Comparison of ENCODE assay signal across 8 cellular contexts in the genomic region with DNA sequence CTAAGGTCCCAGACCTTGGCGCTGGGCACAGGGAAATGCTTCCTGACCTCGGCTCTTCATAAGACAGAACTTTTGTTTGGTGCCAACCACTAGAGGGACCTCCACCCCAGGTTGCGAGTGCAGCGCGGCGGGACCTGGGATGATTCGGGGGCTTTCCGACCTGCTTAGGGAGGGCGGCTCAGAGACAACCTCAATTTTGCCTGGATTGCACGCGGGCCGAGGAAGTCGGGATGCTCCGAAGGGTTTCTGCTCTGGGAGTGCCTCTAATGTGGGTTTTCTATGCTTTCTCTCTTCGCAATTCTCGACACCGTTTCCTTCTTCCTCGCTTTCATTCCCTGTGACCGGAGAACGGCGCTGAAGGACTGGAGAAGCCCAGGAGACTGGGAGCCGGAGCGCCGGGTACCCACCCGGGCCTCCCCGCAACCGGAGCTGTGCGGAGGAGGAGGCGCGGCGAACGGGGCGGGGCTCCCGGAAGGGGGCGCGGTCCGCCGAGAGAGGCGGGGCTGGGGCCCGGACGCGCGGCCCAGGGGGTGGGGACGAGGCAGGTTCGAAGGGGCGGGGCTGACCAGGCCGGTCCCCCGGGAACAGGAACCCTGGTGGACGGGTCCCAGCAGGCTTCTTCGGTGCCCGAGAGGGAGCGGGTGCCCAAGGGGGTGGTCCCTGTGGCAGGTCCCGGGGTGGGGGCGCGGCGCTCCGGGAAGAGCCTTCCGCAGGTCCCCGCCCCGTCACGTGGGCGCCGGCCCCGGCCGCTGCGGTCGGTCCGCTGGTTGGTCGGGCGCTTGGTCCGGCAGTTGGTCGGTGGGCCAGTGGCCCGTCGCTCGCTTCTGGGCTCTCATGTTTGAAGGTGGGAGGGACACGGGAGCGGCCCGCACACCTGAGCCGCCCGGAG. TPM values are rescaled to one million over a fixed set of nuclear protein-coding genes. Genes with fewer than 3 reads are reported as not detected.
DNase-seq lines count a peak whose midpoint lies in the region; ATAC-seq and TF ChIP-seq lines count a peak whose summit lies in the region.

A gene (plus strand): TSS at position 790 of the 889 bp plus-strand sequence. CDS start 35,477 bp downstream, outside the sequence.

- H3K4me2 ChIP-seq in mesendoderm (ENCODE audit: low read length) = peak within 1 kb of the TSS; percentile 96

- H3K18ac ChIP-seq in mesendoderm (ENCODE audit: low read length) = peak within 1 kb of the TSS; percentile 52

- DNase-seq in AG10803 (ENCODE audit: low read depth) (peak; percentile 69), NCI-H526 (lab: John Stamatoyannopoulos, UW) (peak; percentile 71 to 85), mesendoderm (peak; percentile 84)
- DNase-seq in activated CD8-positive, alpha-beta memory T cell treated with anti-CD3 and anti-CD28 coated beads for 24 hours = peak; percentile 93
- DNase-seq in effector memory CD8-positive, alpha-beta T cell = peak; percentile 82 to 87 (median 86)
- DNase-seq in stimulated activated CD8-positive, alpha-beta memory T cell treated with anti-CD3 and anti-CD28 coated beads, Interleukin-12 subunit alpha, Interleukin-12 subunit beta, amount 100 ng/mL, for 4 hours (ENCODE audit: low read depth) = peak; percentile 74

- H3K56ac ChIP-seq in mesendoderm (ENCODE audit: low read length) = peak within 1 kb of the TSS; percentile 86

- no peaks in the 10 kb centered on the region for H3K9me3 Mint-ChIP-seq in effector memory CD8-positive, alpha-beta T cell

- H3K4me3 ChIP-seq in AG10803 (ENCODE audit: low read length) (peak within 1 kb of the TSS; percentile 77), mesendoderm (ENCODE audit: low read length) (peak within 1 kb of the TSS; percentile 71)

- peak within 1 kb of the TSS; percentile 88 to 91 for H3K4me3 Mint-ChIP-seq in effector memory CD8-positive, alpha-beta T cell

- H3K27ac ChIP-seq in mesendoderm (ENCODE audit: low read depth, low read length) = peak within 1 kb of the TSS; percentile 45

- no peak within 1 kb of the TSS for H2BK120ac ChIP-seq in mesendoderm (ENCODE audit: low read depth, low read length)

- no peak within 1 kb of the TSS for H2AK5ac ChIP-seq in mesendoderm (ENCODE audit: low read length)

- H3K36me3 Mint-ChIP-seq in effector memory CD8-positive, alpha-beta T cell (ENCODE audit: insufficient read depth) = no peaks in the 10 kb centered on the region

- no CpG with 5 or more reads among the region's 80 CpGs for WGBS in mesendoderm (ENCODE audit: extremely low coverage, insufficient coverage, low lambda C conversion rate)

- no peak within 1 kb of the TSS for H4K5ac ChIP-seq in mesendoderm (ENCODE audit: low read length)

- no peaks in the 10 kb centered on the region for H3K4me1 ChIP-seq in mesendoderm (ENCODE audit: control insufficient read depth, low read depth, low read length)

- no peaks in the 10 kb centered on the region for H3K27me3 ChIP-seq in mesendoderm (ENCODE audit: insufficient read depth, low read length, poor library complexity)

- H4K8ac ChIP-seq in mesendoderm (ENCODE audit: low read depth, low read length) = no peak within 1 kb of the TSS

- peak within 1 kb of the TSS; percentile 82 to 91 for H3K27ac Mint-ChIP-seq in effector memory CD8-positive, alpha-beta T cell

- no peaks in the 10 kb centered on the region for H3K79me2 ChIP-seq in mesendoderm (ENCODE audit: control insufficient read depth, insufficient read depth, low read length)

- H3K9ac ChIP-seq in mesendoderm (ENCODE audit: low read length) = peak within 1 kb of the TSS; percentile 68

- H3K4ac ChIP-seq in mesendoderm (ENCODE audit: low read depth, low read length) = no peak within 1 kb of the TSS

- H3K27me3 Mint-ChIP-seq in effector memory CD8-positive, alpha-beta T cell = no peaks in the 10 kb centered on the region

- H3K4me1 Mint-ChIP-seq in effector memory CD8-positive, alpha-beta T cell (ENCODE audit: low read depth in 2 of 2) = peaks cover 8 to 27% of the 10 kb centered on the region in 2 donors

- no peak within 1 kb of the TSS for H2BK15ac ChIP-seq in mesendoderm (replicated peaks; ENCODE audit: low read depth)

- H3K23ac ChIP-seq in mesendoderm (ENCODE audit: low read length) = no peak within 1 kb of the TSS

- H2BK5ac ChIP-seq in mesendoderm (ENCODE audit: low read length) = no peak within 1 kb of the TSS

- no peaks in the 10 kb centered on the region for H3K79me1 ChIP-seq in mesendoderm (ENCODE audit: low read length)

- no peaks in the 10 kb centered on the region for H3K36me3 ChIP-seq in mesendoderm (ENCODE audit: control insufficient read depth, insufficient read depth, low read length)

- ATAC-seq in GM18870 (IDR thresholded peaks at IDR 0.05; ENCODE audit: unreplicated experiment) (peak; percentile 41), HG03103 (IDR thresholded peaks at IDR 0.05; ENCODE audit: low read depth, unreplicated experiment) (peak; percentile 48)
- peak; percentile 89 for ATAC-seq in effector memory CD8-positive, alpha-beta T cell (replicated peaks)

- TF ChIP-seq CTCF in AG10803 (conservative IDR thresholded peaks at IDR 0.05; ENCODE audit: low read length) = peak; percentile 66

RNA-seq across cellular contexts. Expression of the gene that starts here (rescaled TPM):
- 5.2 TPM for polyA plus RNA-seq in mesendoderm (2013, experiment 1 of 2)
- 5.5 TPM for polyA plus RNA-seq in mesendoderm (2013, experiment 2 of 2)

Comparison
In these comparisons a context has a peak if more than half of its experiments do, and no peak if none do; other contexts are left out.
1. Peak in every context shown above with its lines: DNase-seq, ATAC-seq, H3K4me3 ChIP-seq and H3K27ac ChIP-seq.